In the genomic region with DNA sequence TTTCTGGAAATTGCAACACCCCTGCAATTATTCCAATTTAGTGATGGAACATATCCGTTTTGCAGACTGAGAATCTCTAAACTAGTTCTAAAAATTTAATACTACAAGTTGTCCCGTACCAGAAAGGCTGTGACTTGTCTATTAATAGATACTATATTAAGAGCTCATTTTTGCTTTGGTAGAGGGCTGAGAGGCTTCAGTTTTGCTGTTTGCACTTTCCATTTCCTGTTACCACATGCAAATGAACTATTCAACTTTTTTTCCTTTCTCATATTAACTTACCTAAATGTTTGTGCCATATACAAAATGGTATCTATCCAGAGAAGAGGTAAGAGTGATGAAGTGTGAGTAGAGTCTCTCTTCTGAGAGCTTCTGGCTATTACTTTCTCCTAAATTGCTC, we compare ENCODE assay signal across 18 cellular contexts.
DNase-seq lines count a peak whose midpoint lies in the region; ATAC-seq and TF ChIP-seq lines count a peak whose summit lies in the region.
"Had no signal": no experiment of that assay in that cellular context is flagged by ENCODE, and none has a peak within 500 bp of the region (broad histone marks: within the 10 kb centered on the region; RNA-seq: fewer than 3 reads in every experiment).

No MANE protein-coding gene starts in this region.

- TF ChIP-seq POLR2A in stomach (IDR thresholded peaks at IDR 0.05), result no peak

- DNase-seq in ACHN (no peak), NCI-H1417 (lab: John Stamatoyannopoulos, UW) (no peak), NOMO-1 (lab: John Stamatoyannopoulos, UW; ENCODE audit: unreplicated experiment in 2 of 2) (no peak), stomach (no peak)
- DNase-seq: activated effector memory CD4-positive, alpha-beta T cell treated with Interleukin-2 at 50 U/mL for 16 hours; aorta; left lung; NCI-H1105; NCI-H2227 treated with DMSO at 0.1 percent for 48 hours; stimulated activated CD4-positive, alpha-beta T cell treated with anti-CD3 and anti-CD28 coated beads, Interleukin-4, amount 100 ng/mL, for 1 hour; stimulated activated CD8-positive, alpha-beta memory T cell treated with anti-CD3 and anti-CD28 coated beads, Interleukin-4, amount 100 ng/mL, for 48 hours; T-helper 1 cell had no signal

- no peaks in the 10 kb centered on the region for H3K27me3 ChIP-seq in stomach
- H3K27me3 ChIP-seq: left lung had no signal

- no peak for TF ChIP-seq EP300 in stomach (IDR thresholded peaks at IDR 0.05)

- intact Hi-C loops in stomach (cut with DNase I; ENCODE audit: low total_unique reads), result no loop called here

- 59 to 75% (median 67%) methylated on average over 2 of the region's 2 CpGs for WGBS in stomach, 5 donors

- H3K36me3 ChIP-seq in stomach, result no peaks in the 10 kb centered on the region
- H3K36me3 ChIP-seq: left lung, thoracic aorta had no signal

- in situ Hi-C loops in ACHN (cut with HindIII; ENCODE audit: low pct_ligation_motif_present, low pct_unique_long_range_greater_than_20kb, low sequenced_read_pairs), result no loop called here

- no peak overlapping the region for H3K4me3 ChIP-seq in stomach
- H3K4me3 ChIP-seq: K562, left lung, thoracic aorta had no signal

- ATAC-seq in GM18868 (IDR thresholded peaks at IDR 0.05; ENCODE audit: unreplicated experiment) (peak; percentile 49), GM21526 (IDR thresholded peaks at IDR 0.05; ENCODE audit: low FRiP score, unreplicated experiment) (peak; percentile 84), HG02981 (IDR thresholded peaks at IDR 0.05; ENCODE audit: unreplicated experiment) (peak; percentile 58), HG03565 (IDR thresholded peaks at IDR 0.05; ENCODE audit: unreplicated experiment) (peak; percentile 63)
- ATAC-seq: K562, left lung had no signal

- no peaks in the 10 kb centered on the region for H3K4me1 ChIP-seq in stomach
- H3K4me1 ChIP-seq: left lung had no signal

- TF ChIP-seq CTCF in stomach (IDR thresholded peaks at IDR 0.05), result no peak

- no peak overlapping the region for H3K27ac ChIP-seq in stomach
- H3K27ac ChIP-seq: left lung, thoracic aorta had no signal

- H3K9me3 ChIP-seq in stomach, result no peaks in the 10 kb centered on the region
- H3K9me3 ChIP-seq: left lung, thoracic aorta had no signal
